In the genomic region with DNA sequence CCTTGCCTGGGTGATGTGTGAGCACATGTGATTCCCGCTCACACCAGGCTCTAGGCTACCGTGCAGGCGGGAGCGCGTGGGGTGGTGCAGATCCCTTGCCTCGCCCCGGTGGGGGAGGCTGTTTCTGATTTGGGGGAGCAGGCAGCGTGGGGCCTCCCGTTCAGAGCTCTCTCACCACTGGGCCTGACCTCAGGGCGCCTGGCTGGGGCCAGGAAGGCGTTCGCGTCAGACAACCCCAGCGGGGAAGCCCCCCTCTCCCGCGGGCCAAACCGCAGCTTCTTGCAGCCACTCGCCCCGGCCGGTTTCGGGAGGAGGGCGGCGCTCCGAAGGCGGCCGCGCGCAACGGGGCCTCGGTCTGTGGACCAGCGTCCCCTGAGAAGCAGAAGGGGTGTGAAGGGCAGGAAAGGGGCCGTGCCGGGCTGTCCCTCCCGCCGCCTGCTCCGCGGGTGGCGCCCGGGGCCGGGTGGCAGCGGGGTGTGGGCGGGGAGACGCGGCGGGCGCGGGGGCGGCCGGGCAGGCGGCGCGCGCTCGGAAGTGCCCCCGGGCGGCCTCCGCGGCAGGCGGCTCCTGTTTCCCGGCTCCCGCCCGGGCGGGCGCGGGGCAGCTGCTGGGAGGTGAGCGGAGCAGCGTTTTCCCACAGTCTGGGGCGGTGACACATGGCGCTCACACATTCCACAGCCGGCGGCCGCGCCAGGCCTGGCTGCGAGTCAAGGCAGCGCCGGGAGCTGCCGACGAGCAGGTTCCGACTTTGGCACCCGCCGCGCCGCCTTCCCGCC, we compare ENCODE assay signal across 1 cellular context.
TF ChIP-seq lines count a peak whose summit lies in the region.

No MANE protein-coding gene starts in this region.

TF ChIP-seq in HepG2, 621 proteins besides CTCF, POLR2A, EP300 and RAD21 (continued from another document and continues in another):
- TF ChIP-seq PRDM4 (CRISPR knock-in tag; IDR thresholded peaks at IDR 0.05; ENCODE audit: borderline replicate concordance) (peak; percentile 86; the same call in 1 of the 2 replicates), PITX1 (CRISPR knock-in tag; IDR thresholded peaks at IDR 0.05) (peak; percentile 82; the same call in 1 of the 2 replicates), HNRNPH1 (optimal IDR thresholded peaks at IDR 0.05; ENCODE audit: low read depth, low read length) (no peak), ZNF230 (CRISPR knock-in tag; IDR thresholded peaks at IDR 0.05) (peak; percentile 90; the same call in 1 of the 2 replicates), FOXK1 (CRISPR knock-in tag; IDR thresholded peaks at IDR 0.05; ENCODE audit: borderline replicate concordance, low read depth) (peak; percentile 64; the same call in 1 of the 2 replicates), SRSF9 (IDR thresholded peaks at IDR 0.05; ENCODE audit: borderline replicate concordance, insufficient read depth, low read depth, low read length, poor library complexity, severe bottlenecking) (no peak), RNF219 (CRISPR knock-in tag; IDR thresholded peaks at IDR 0.05) (peak; percentile 88), ATF4 (CRISPR knock-in tag; IDR thresholded peaks at IDR 0.05) (peak in 1 of 2 experiments; percentile 82; a peak in 2 of 4 replicates), GFI1 (CRISPR knock-in tag; IDR thresholded peaks at IDR 0.05; ENCODE audit: borderline replicate concordance) (0 out of 2 replicates have a peak, but pooled peaks have one; percentile 22), ZBTB7B (CRISPR knock-in tag; IDR thresholded peaks at IDR 0.05) (peak; percentile 54; the same call in 1 of the 2 replicates), SAP130 (CRISPR knock-in tag; IDR thresholded peaks at IDR 0.05; ENCODE audit: low read depth) (peak; percentile 7; the same call in 1 of the 2 replicates), NFE2L1 (CRISPR knock-in tag; IDR thresholded peaks at IDR 0.05; ENCODE audit: borderline replicate concordance) (peak; percentile 80; the same call in 1 of the 2 replicates), ZFP36 (IDR thresholded peaks at IDR 0.05; ENCODE audit: borderline replicate concordance, low read depth, low read length, partially characterized antibody) (no peak), ARHGAP35 (CRISPR knock-in tag; IDR thresholded peaks at IDR 0.05; ENCODE audit: borderline replicate concordance) (peak; percentile 97; the same call in 1 of the 2 replicates), ZNF674 (CRISPR knock-in tag; IDR thresholded peaks at IDR 0.05; ENCODE audit: low read depth) (no peak), ZBTB2 (CRISPR knock-in tag; IDR thresholded peaks at IDR 0.05; ENCODE audit: low read depth) (peak; percentile 83; the same call in 1 of the 2 replicates), TRAFD1 (CRISPR knock-in tag; IDR thresholded peaks at IDR 0.05; ENCODE audit: borderline replicate concordance) (0 out of 2 replicates have a peak, but pooled peaks have one; percentile 86), CREM (IDR thresholded peaks at IDR 0.05) (no peak), CREM (CRISPR knock-in tag; IDR thresholded peaks at IDR 0.05) (no peak), ADNP (CRISPR knock-in tag; IDR thresholded peaks at IDR 0.05) (0 out of 2 replicates have a peak, but pooled peaks have one; percentile 35), NFKBIZ (CRISPR knock-in tag; IDR thresholded peaks at IDR 0.05) (peak; percentile 75; the same call in 1 of the 2 replicates), RELA (CRISPR knock-in tag; IDR thresholded peaks at IDR 0.05) (0 out of 2 replicates have a peak, but pooled peaks have one; percentile 19), PATZ1 (CRISPR knock-in tag; IDR thresholded peaks at IDR 0.05) (peak; percentile 39), HOXA5 (CRISPR knock-in tag; IDR thresholded peaks at IDR 0.05) (peak; percentile 94), HOXA7 (CRISPR knock-in tag; IDR thresholded peaks at IDR 0.05) (peak; percentile 92; the same call in 1 of the 2 replicates), CBX2 (IDR thresholded peaks at IDR 0.05; ENCODE audit: low read depth, low read length) (no peak), CBX2 (CRISPR knock-in tag; IDR thresholded peaks at IDR 0.05; ENCODE audit: low read depth) (no peak; the same call in 1 of the 2 replicates), CBFB (CRISPR knock-in tag; IDR thresholded peaks at IDR 0.05) (peak; percentile 83)
- TF ChIP-seq, protein P1, sequence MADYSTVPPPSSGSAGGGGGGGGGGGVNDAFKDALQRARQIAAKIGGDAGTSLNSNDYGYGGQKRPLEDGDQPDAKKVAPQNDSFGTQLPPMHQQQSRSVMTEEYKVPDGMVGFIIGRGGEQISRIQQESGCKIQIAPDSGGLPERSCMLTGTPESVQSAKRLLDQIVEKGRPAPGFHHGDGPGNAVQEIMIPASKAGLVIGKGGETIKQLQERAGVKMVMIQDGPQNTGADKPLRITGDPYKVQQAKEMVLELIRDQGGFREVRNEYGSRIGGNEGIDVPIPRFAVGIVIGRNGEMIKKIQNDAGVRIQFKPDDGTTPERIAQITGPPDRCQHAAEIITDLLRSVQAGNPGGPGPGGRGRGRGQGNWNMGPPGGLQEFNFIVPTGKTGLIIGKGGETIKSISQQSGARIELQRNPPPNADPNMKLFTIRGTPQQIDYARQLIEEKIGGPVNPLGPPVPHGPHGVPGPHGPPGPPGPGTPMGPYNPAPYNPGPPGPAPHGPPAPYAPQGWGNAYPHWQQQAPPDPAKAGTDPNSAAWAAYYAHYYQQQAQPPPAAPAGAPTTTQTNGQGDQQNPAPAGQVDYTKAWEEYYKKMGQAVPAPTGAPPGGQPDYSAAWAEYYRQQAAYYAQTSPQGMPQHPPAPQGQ (CRISPR knock-in tag; IDR thresholded peaks at IDR 0.05; ENCODE audit: borderline replicate concordance) = no peak
- TF ChIP-seq, protein P2, sequence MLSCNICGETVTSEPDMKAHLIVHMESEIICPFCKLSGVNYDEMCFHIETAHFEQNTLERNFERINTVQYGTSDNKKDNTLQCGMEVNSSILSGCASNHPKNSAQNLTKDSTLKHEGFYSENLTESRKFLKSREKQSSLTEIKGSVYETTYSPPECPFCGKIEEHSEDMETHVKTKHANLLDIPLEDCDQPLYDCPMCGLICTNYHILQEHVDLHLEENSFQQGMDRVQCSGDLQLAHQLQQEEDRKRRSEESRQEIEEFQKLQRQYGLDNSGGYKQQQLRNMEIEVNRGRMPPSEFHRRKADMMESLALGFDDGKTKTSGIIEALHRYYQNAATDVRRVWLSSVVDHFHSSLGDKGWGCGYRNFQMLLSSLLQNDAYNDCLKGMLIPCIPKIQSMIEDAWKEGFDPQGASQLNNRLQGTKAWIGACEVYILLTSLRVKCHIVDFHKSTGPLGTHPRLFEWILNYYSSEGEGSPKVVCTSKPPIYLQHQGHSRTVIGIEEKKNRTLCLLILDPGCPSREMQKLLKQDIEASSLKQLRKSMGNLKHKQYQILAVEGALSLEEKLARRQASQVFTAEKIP (CRISPR knock-in tag; IDR thresholded peaks at IDR 0.05; ENCODE audit: borderline replicate concordance) = no peak
- TF ChIP-seq, protein P3, sequence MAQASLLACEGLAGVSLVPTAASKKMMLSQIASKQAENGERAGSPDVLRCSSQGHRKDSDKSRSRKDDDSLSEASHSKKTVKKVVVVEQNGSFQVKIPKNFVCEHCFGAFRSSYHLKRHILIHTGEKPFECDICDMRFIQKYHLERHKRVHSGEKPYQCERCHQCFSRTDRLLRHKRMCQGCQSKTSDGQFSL (CRISPR knock-in tag; IDR thresholded peaks at IDR 0.05) = peak; percentile 90
- TF ChIP-seq, protein P4, sequence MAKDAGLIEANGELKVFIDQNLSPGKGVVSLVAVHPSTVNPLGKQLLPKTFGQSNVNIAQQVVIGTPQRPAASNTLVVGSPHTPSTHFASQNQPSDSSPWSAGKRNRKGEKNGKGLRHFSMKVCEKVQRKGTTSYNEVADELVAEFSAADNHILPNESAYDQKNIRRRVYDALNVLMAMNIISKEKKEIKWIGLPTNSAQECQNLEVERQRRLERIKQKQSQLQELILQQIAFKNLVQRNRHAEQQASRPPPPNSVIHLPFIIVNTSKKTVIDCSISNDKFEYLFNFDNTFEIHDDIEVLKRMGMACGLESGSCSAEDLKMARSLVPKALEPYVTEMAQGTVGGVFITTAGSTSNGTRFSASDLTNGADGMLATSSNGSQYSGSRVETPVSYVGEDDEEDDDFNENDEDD (CRISPR knock-in tag; IDR thresholded peaks at IDR 0.05; ENCODE audit: borderline replicate concordance) = peak; percentile 99
